8 cellular contexts compared by ENCODE assay signal in the genomic region with DNA sequence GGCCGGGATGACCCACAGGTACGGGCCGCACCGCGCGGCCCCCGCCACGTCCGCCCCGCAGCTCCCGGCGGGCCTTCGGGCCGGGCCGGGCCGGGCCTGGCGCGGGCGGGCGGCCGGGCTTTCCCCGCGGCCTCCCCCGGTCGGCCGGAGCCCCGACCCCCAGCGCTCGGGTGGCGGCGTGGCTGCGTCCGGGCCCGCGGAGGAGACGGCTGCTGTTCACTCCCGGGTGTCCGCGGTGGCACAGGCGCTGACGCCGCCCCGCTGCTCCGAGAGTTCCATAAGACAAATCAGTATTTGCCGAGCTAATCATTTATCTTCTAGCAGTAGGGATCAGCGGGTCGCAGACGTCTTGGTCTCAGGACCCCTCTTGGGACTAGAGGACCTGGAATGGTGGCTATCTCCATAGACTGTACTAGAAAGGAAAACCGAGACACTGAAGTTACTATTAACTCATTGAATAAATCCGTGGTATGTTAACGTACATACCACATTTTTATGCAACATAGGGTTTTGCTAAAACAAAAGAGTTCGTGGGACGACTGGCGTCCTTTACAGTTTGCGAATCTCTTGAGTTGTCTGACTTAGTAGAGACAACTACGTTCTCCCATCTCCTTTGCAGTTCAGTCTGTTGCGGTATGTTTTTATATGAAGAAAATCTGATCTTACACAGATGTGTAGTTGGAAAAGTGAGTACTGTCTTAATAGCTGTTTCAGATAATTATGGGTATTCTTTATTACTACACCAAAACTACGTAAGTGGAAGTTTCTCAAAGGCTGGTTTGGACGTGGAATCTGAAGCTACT. TPM values are rescaled to one million over a fixed set of nuclear protein-coding genes. Genes with fewer than 3 reads are reported as not detected.
A peak's percentile ranks its signal among the peaks of the same experiment; 100 is the strongest.
DNase-seq lines count a peak whose midpoint lies in the region; ATAC-seq lines count a peak whose summit lies in the region.

No MANE protein-coding gene starts in this region.

- H3K4me1 ChIP-seq in endocrine pancreas (ENCODE audit: control insufficient read depth, insufficient read depth, low read length), result no peaks in the 10 kb centered on the region
- H3K4me1 ChIP-seq in mononuclear cell (ENCODE audit: insufficient read depth, low read length), result peaks cover 32% of the 10 kb centered on the region

- H3K27ac Mint-ChIP-seq in stimulated activated memory B cell treated with anti-CD40 and anti-IgM and Interleukin-4, amounts not matched to agents 10 μg/mL and 1 μg/mL and 100 μg/mL, for 72 hours, result peak overlapping the region; percentile 79

- no peaks in the 10 kb centered on the region for H3K27me3 Mint-ChIP-seq in stimulated activated memory B cell treated with anti-CD40 and anti-IgM and Interleukin-4, amounts not matched to agents 10 μg/mL and 1 μg/mL and 100 μg/mL, for 72 hours

- peak in 2 of 3 experiments; percentile 63 to 70 for DNase-seq in NCI-H1417 (lab: John Stamatoyannopoulos, UW)
- no peak for DNase-seq in NCI-H1417 treated with DMSO at 0.1 percent for 48 hours (lab: John Stamatoyannopoulos, UW)
- DNase-seq in NAMALWA (ENCODE audit: low spot score), result peak; percentile 68
- DNase-seq in activated CD4-positive, alpha-beta T cell treated with anti-CD3 and anti-CD28 coated beads, Interleukin-2, amount 50 U/mL, for 1 hour, result peak; percentile 32

- peaks cover 39% of the 10 kb centered on the region for H3K4me1 Mint-ChIP-seq in stimulated activated memory B cell treated with anti-CD40 and anti-IgM and Interleukin-4, amounts not matched to agents 10 μg/mL and 1 μg/mL and 100 μg/mL, for 72 hours

- peak; percentile 35 for ATAC-seq in HG02610 (IDR thresholded peaks at IDR 0.05; ENCODE audit: unreplicated experiment)
- peak; percentile 67 for ATAC-seq in stimulated activated memory B cell treated with anti-CD40 and anti-IgM and Interleukin-4, amounts not matched to agents 10 μg/mL and 1 μg/mL and 100 μg/mL, for 72 hours

- H3K4me3 ChIP-seq in endocrine pancreas (ENCODE audit: control insufficient read depth, insufficient read depth, low read length) (peak overlapping the region; percentile 91), mononuclear cell (ENCODE audit: low read length) (peak overlapping the region; percentile 72)

- H3K9me3 ChIP-seq in endocrine pancreas (ENCODE audit: control insufficient read depth, low read length), result no peaks in the 10 kb centered on the region
- no peaks in the 10 kb centered on the region for H3K9me3 ChIP-seq in mononuclear cell (ENCODE audit: low read depth, low read length)

- no peaks in the 10 kb centered on the region for H3K27me3 ChIP-seq in endocrine pancreas (ENCODE audit: control insufficient read depth, insufficient read depth, low read length)
- H3K27me3 ChIP-seq in mononuclear cell (ENCODE audit: insufficient read depth, low read length), result no peaks in the 10 kb centered on the region

- peaks cover 5% of the 10 kb centered on the region for H3K36me3 Mint-ChIP-seq in stimulated activated memory B cell treated with anti-CD40 and anti-IgM and Interleukin-4, amounts not matched to agents 10 μg/mL and 1 μg/mL and 100 μg/mL, for 72 hours

- H3K36me3 ChIP-seq in endocrine pancreas (ENCODE audit: control insufficient read depth, insufficient read depth, low read length), result no peaks in the 10 kb centered on the region

- no peaks in the 10 kb centered on the region for H3K9me3 Mint-ChIP-seq in stimulated activated memory B cell treated with anti-CD40 and anti-IgM and Interleukin-4, amounts not matched to agents 10 μg/mL and 1 μg/mL and 100 μg/mL, for 72 hours

- H3K4me3 Mint-ChIP-seq in stimulated activated memory B cell treated with anti-CD40 and anti-IgM and Interleukin-4, amounts not matched to agents 10 μg/mL and 1 μg/mL and 100 μg/mL, for 72 hours, result peak overlapping the region; percentile 92

- peak overlapping the region; percentile 74 for H3K9ac ChIP-seq in endocrine pancreas (ENCODE audit: control insufficient read depth, insufficient read depth, low read length)

RNA-seq across cellular contexts. Expression of a gene that starts 0.5 kb away (rescaled TPM):
- total RNA-seq in mononuclear cell, result 92.7 TPM
